In the genomic region with DNA sequence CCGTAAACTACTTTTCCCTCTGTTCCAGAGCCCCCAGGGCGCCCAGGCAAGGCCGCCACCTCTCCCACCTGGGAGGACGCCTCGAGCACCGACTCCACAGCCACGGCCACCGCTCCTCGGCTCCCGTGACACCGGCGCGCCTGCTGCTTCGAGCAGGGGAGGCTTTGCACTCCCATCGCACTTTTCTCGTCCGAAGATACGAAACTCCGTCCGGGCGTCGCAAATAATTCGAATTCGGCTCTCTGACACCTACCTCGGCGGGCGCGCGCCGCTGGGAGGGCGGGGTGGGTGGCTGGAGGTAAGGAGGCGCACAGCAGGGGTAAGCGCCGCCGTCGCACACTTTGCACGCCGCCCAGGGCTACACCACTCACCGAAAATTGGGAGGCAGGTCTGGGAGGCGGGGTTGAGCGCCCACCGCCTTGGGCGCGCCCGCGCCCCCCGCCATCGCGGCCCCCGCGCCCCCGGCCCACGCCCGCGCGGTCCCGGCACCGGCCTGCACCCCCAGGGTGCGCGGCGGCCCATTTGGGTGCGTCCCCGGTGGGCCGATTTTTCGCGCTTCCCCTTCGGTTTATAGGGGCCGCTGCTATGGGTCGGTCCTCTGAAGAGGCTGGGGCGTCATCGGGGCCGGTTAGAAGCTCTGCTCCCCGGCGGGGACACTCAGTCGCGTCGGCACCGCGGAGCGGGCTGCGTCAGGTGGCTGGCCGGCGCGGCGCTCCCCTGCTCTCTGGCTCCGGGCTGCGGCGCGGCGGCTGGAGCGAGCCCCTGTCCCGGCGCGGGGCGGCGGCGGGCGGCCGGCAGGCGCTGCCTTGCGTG, we compare ENCODE assay signal across 8 cellular contexts. TPM values are rescaled to one million over a fixed set of nuclear protein-coding genes. Genes with fewer than 3 reads are reported as not detected.
A peak's percentile ranks its signal among the peaks of the same experiment; 100 is the strongest.
DNase-seq lines count a peak whose midpoint lies in the region; ATAC-seq and TF ChIP-seq lines count a peak whose summit lies in the region.

No MANE protein-coding gene starts in this region.

- no peak for TF ChIP-seq RAD21 in IMR-90 (IDR thresholded peaks at IDR 0.05; ENCODE audit: low read length)

- ATAC-seq in CD8-positive, alpha-beta T cell = peak; percentile 49
- ATAC-seq in GM21390 (IDR thresholded peaks at IDR 0.05; ENCODE audit: unreplicated experiment) (peak; percentile 35), IMR-90 (ENCODE audit: low read depth) (peak; percentile 33), thoracic aorta (ENCODE audit: insufficient number of reproducible peaks, low FRiP score, low read depth) (no peak)

- H3K4me1 ChIP-seq in CD8-positive, alpha-beta T cell (ENCODE audit: insufficient read depth, low read length) = peaks cover 14% of the 10 kb centered on the region
- no peaks in the 10 kb centered on the region; the same call in 1 of the 2 replicates for H3K4me1 ChIP-seq in IMR-90 (ENCODE audit: control insufficient read depth, insufficient read depth, low read length)
- peaks cover 4 to 12% of the 10 kb centered on the region in 2 donors for H3K4me1 ChIP-seq in thoracic aorta (ENCODE audit: control insufficient read depth in 1 of 2, low read depth in 2 of 2)

- H3K79me1 ChIP-seq in IMR-90 (ENCODE audit: low read depth in 1 of 2, low read length in 2 of 2) = peaks cover 0 to 6% of the 10 kb centered on the region in 2 experiments; a peak in 1 of 4 replicates

- H3K4me3 ChIP-seq in CD8-positive, alpha-beta T cell (ENCODE audit: low read depth, low read length) = peak overlapping the region; percentile 66
- peak overlapping the region; percentile 100 for H3K4me3 ChIP-seq in IMR-90 (ENCODE audit: insufficient read depth, low read depth, low read length)
- H3K4me3 ChIP-seq in thoracic aorta = peak overlapping the region; percentile 89

- no peaks in the 10 kb centered on the region for H3K9me3 ChIP-seq in CD8-positive, alpha-beta T cell (ENCODE audit: low read length)
- H3K9me3 ChIP-seq in IMR-90 (ENCODE audit: control insufficient read depth, insufficient read depth, low read length) (no peaks in the 10 kb centered on the region; the same call in 1 of the 2 replicates), thoracic aorta (no peaks in the 10 kb centered on the region)

- CTCF ChIA-PET in CD8-positive, alpha-beta T cell (lab: Charles Lee) = interaction anchor here (0.6 kb wide), 1 partner anchor 81 kb away, joined by 3 read pairs; no protein-coding TSS in a partner anchor
- CTCF ChIA-PET in IMR-90 (lab: Yijun Ruan, JAX) = no interaction called here

- no peak overlapping the region for H3K56ac ChIP-seq in IMR-90 (ENCODE audit: extremely low read depth, insufficient read depth, low read length)

- DNase-seq in CD8-positive, alpha-beta T cell = peak; percentile 69 to 89 (median 82)
- peak; percentile 72 for DNase-seq in IMR-90
- DNase-seq in SIG-M5 treated with dmso at 0.1 percent for 504 hours (lab: John Stamatoyannopoulos, UW; ENCODE audit: unreplicated experiment) = peak; percentile 63
- peak; percentile 53 to 77 (median 64) for DNase-seq in activated naive CD4-positive, alpha-beta T cell (lab: John Stamatoyannopoulos, UW)
- peak; percentile 87 for DNase-seq in germinal center (ENCODE audit: low spot score)
- DNase-seq in nucleus accumbens (lab: John Stamatoyannopoulos, UW) = peak in 52 of 56 donors; percentile 12 to 80 (median 51)
- DNase-seq in thoracic aorta (ENCODE audit: low spot score) = peak; percentile 38

- peak overlapping the region; percentile 62 for H2BK5ac ChIP-seq in IMR-90 (ENCODE audit: low read depth, low read length, poor library complexity, severe bottlenecking)

- dilution Hi-C loops in IMR-90 (cut with HindIII; ENCODE audit: low sequenced_read_pairs, unreplicated experiment) = no loop called here

- H4K20me1 ChIP-seq in IMR-90 (ENCODE audit: insufficient read depth, low read length) = peaks cover 10% of the 10 kb centered on the region; the same call in 1 of the 2 replicates

- H3K27me3 Mint-ChIP-seq in CD8-positive, alpha-beta T cell (ENCODE audit: low read depth) = no peaks in the 10 kb centered on the region

- H3K9me3 Mint-ChIP-seq in CD8-positive, alpha-beta T cell = no peaks in the 10 kb centered on the region

- no peak overlapping the region for H2BK120ac ChIP-seq in IMR-90 (ENCODE audit: low read depth, low read length)

- H2BK15ac ChIP-seq in IMR-90 (ENCODE audit: low read depth, low read length) = no peak overlapping the region

- no peaks in the 10 kb centered on the region for H3K9me1 ChIP-seq in IMR-90 (ENCODE audit: insufficient read depth, low read length)

- peak; percentile 98 for TF ChIP-seq POLR2A in IMR-90 (IDR thresholded peaks at IDR 0.05; ENCODE audit: low read depth, low read length)

- no peaks in the 10 kb centered on the region for H3K36me3 ChIP-seq in CD8-positive, alpha-beta T cell (ENCODE audit: insufficient read depth, low read length)
- H3K36me3 ChIP-seq in IMR-90 (ENCODE audit: control insufficient read depth, insufficient read depth, low read length) (no peaks in the 10 kb centered on the region), thoracic aorta (no peaks in the 10 kb centered on the region)

- TF ChIP-seq CTCF in CD8-positive, alpha-beta T cell (IDR thresholded peaks at IDR 0.05) = no peak
- no peak for TF ChIP-seq CTCF in IMR-90 (conservative IDR thresholded peaks at IDR 0.05; ENCODE audit: low read depth, low read length)
- no peak for TF ChIP-seq CTCF in thoracic aorta (IDR thresholded peaks at IDR 0.05)

- H3K36me3 Mint-ChIP-seq in CD8-positive, alpha-beta T cell = peaks cover 10% of the 10 kb centered on the region

- H3K4me2 ChIP-seq in IMR-90 (ENCODE audit: low read depth, low read length) = peak overlapping the region; percentile 88

- intact Hi-C loops in CD8-positive, alpha-beta T cell (cut with DNase I, micrococcal nuclease) = loop anchor here (1.0 to 2.0 kb wide), 5 partner anchors 93 to 499 kb away; a partner anchor contains a TSS
- intact Hi-C loops in IMR-90 (cut with micrococcal nuclease) = no loop called here

- peak overlapping the region; percentile 91 for H2AFZ ChIP-seq in IMR-90 (replicated peaks; ENCODE audit: low read length, poor library complexity)

- peak overlapping the region; percentile 92 for H3K27ac Mint-ChIP-seq in CD8-positive, alpha-beta T cell

- H3K23ac ChIP-seq in IMR-90 (ENCODE audit: low read depth, low read length) = peak overlapping the region; percentile 75

- no TSS peak for BruUV-seq in IMR-90 (replicated peaks; lab: Mats Ljungman, UMichigan)

- POLR2A ChIA-PET in CD8-positive, alpha-beta T cell (lab: Charles Lee) = interaction anchor here (0.7 to 1.9 kb wide), 13 partner anchors 14 to 514 kb away, joined by 3 to 41 read pairs (median 6); a partner anchor contains a TSS
- POLR2A ChIA-PET in IMR-90 (lab: Charles Lee; ENCODE audit: unreplicated experiment) = interaction anchor here (0.6 kb wide), 1 partner anchor 627 kb away, joined by 3 read pairs; no protein-coding TSS in a partner anchor

- H3K18ac ChIP-seq in IMR-90 (ENCODE audit: low read depth, low read length) = no peak overlapping the region

- peak overlapping the region; percentile 95 for H3K27ac ChIP-seq in CD8-positive, alpha-beta T cell (ENCODE audit: low read depth, low read length)
- H3K27ac ChIP-seq in IMR-90 (ENCODE audit: insufficient read depth, low read length) = no peak overlapping the region; the same call in 1 of the 2 replicates
- peak overlapping the region; percentile 95 to 98 for H3K27ac ChIP-seq in thoracic aorta

- WGBS in IMR-90 (ENCODE audit: extremely low coverage in 2 of 2, insufficient read length in 1 of 2), 2 experiments = 36% methylated on average over 38 of the region's 101 CpGs; no CpG with 5 or more reads in 1 of the 2 experiments

- peak overlapping the region; percentile 88 for H3K9ac ChIP-seq in IMR-90 (ENCODE audit: low read depth, low read length)

- H4K8ac ChIP-seq in IMR-90 (ENCODE audit: low read depth in 2 of 2, low read length in 2 of 2) = peak overlapping the region; percentile 77 to 93

- H3K14ac ChIP-seq in IMR-90 (replicated peaks; ENCODE audit: low read depth, low read length) = 0 out of 2 replicates have a peak overlapping the region, but pooled peaks have one; percentile 33

- H4K5ac ChIP-seq in IMR-90 (ENCODE audit: low read depth, low read length) = peak overlapping the region; percentile 89

- H2AK9ac ChIP-seq in IMR-90 (replicated peaks; ENCODE audit: low read depth, low read length, poor library complexity) = no peak overlapping the region

- H3K4me3 Mint-ChIP-seq in CD8-positive, alpha-beta T cell = peak overlapping the region; percentile 83

- H3K4ac ChIP-seq in IMR-90 (ENCODE audit: low read depth, low read length) = peak overlapping the region; percentile 62; the same call in 1 of the 2 replicates

- no peak overlapping the region for H2BK20ac ChIP-seq in IMR-90 (ENCODE audit: low read depth, low read length)

- H3K4me1 Mint-ChIP-seq in CD8-positive, alpha-beta T cell (ENCODE audit: low read depth) = peaks cover 35% of the 10 kb centered on the region

- H4K91ac ChIP-seq in IMR-90 (ENCODE audit: insufficient read depth, low read depth, low read length) = no peak overlapping the region; the same call in 1 of the 2 replicates

- 0 out of 2 replicates have a peak overlapping the region, but pooled peaks have one; percentile 35 for H2AK5ac ChIP-seq in IMR-90 (ENCODE audit: low read depth, low read length)

- no peaks in the 10 kb centered on the region for H3K27me3 ChIP-seq in CD8-positive, alpha-beta T cell (ENCODE audit: insufficient read depth, low read length)
- H3K27me3 ChIP-seq in IMR-90 (ENCODE audit: control insufficient read depth, insufficient read depth, low read length) = peaks cover 7% of the 10 kb centered on the region
- H3K27me3 ChIP-seq in thoracic aorta (replicated peaks; ENCODE audit: insufficient read depth) = no peaks in the 10 kb centered on the region

- in situ Hi-C loops in IMR-90 (cut with MboI; ENCODE audit: low sequenced_read_pairs) = no loop called here

TF ChIP-seq in IMR-90, 13 proteins besides CTCF, POLR2A, EP300 and RAD21 (continues in another document):
- TF ChIP-seq BHLHE40 (IDR thresholded peaks at IDR 0.05; ENCODE audit: low read depth, low read length) = peak; percentile 78
- TF ChIP-seq FOS (IDR thresholded peaks at IDR 0.05; ENCODE audit: low read depth, low read length) = no peak
- TF ChIP-seq CEBPB (IDR thresholded peaks at IDR 0.05; ENCODE audit: low read depth, low read length) = no peak

RNA-seq across cellular contexts. Expression of a gene that starts 36.2 kb away (rescaled TPM):
- total RNA-seq in CD8-positive, alpha-beta T cell = 1,000 to 10,000 TPM; 1,064 to 1,097 TPM
- 377 and 397 TPM in 2 replicates for total RNA-seq in IMR-90 (2012; rRNA removed)
- polyA plus RNA-seq in IMR-90 (2012; rRNA removed) = 1,064 and 1,356 TPM in 2 replicates
- polyA plus RNA-seq in IMR-90 (2012; cell fraction: cytosol; rRNA removed) = 1,777 and 2,021 TPM in 2 replicates
- polyA plus RNA-seq in IMR-90 (2012; cell fraction: nucleus; rRNA removed; ENCODE audit: low replicate concordance) = 1,041 and 1,061 TPM in 2 replicates
- 100 to 1,000 TPM; 742 to 943 TPM for total RNA-seq in thoracic aorta

RNA-seq across cellular contexts. Expression of a gene that starts 38.0 kb away (rescaled TPM):
- under 1 TPM in 1 of 2 experiments, not detected in 1; 0.28 TPM for total RNA-seq in CD8-positive, alpha-beta T cell
- 0.54 and 0.83 TPM in 2 replicates for total RNA-seq in IMR-90 (2012; rRNA removed)
- polyA plus RNA-seq in IMR-90 (2012; rRNA removed) = 0.60 and 0.90 TPM in 2 replicates
- polyA plus RNA-seq in IMR-90 (2012; cell fraction: cytosol; rRNA removed) = 0.57 and 0.74 TPM in 2 replicates
- 0.90 and 1.0 TPM in 2 replicates for polyA plus RNA-seq in IMR-90 (2012; cell fraction: nucleus; rRNA removed; ENCODE audit: low replicate concordance)
- total RNA-seq in thoracic aorta = under 1 TPM; 0.21 to 0.81 TPM
